Comparison of ENCODE assay signal across 7 cellular contexts in the genomic region with DNA sequence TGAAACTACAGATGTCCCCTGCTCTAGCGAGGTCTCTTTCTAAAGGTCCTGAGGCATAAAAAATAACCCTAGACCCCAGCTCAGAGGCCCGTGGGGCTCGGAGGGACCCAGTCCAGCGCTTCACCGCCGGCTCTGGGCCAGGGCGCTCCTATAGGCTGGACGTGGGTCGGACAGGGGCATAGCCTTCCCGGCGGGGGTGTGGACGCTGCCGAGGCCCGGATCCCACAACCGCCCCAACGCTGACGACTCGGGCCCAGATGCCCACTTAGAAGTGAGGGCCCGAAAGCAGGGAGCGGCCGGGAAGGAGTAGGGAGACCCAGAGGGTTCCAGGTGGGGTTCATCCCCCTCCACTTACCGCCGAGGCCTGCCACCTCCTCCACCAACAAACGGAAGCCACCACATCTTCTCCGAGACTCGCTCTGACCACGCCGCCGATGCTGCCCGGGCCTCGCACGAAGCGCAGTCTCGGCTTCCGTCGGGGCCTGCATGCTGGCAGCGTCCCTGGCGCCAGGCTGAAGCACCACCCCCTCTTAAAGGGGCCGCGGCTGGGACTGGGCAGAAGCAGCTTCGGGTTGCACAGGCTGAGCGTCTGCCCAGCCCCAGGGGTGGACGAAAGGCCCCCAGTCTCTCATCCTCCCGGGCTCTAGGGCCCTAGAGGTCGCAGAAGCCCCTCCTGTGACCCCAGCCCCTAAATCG.
DNase-seq lines count a peak whose midpoint lies in the region; ATAC-seq and TF ChIP-seq lines count a peak whose summit lies in the region.
"Not testable (repeated sequence)": the region's sequence is repeated elsewhere in the genome, so short reads cannot be mapped to it uniquely, and the experiment has no call there.

No MANE protein-coding gene starts in this region.

- H3K9me3 ChIP-seq in gastroesophageal sphincter: peaks cover 0 to 27% (median 4%) of the 10 kb centered on the region in 3 donors
- not testable (repeated sequence) for H3K9me3 ChIP-seq in right lobe of liver

- H3K27ac ChIP-seq in gastroesophageal sphincter, right lobe of liver: not testable (repeated sequence)

- H3K4me1 Mint-ChIP-seq in activated CD8-positive, alpha-beta T cell treated with anti-CD3 and anti-CD28 coated beads, Interleukin-2, amount 10 ng/mL, durations not matched to agents 7 days and 5 days (ENCODE audit: low read depth): not testable (repeated sequence)

- H3K36me3 ChIP-seq in gastroesophageal sphincter, right lobe of liver: not testable (repeated sequence)

- WGBS in gastroesophageal sphincter (ENCODE audit: low coverage in 1 of 2), 2 donors: 30% methylated on average over 2 of the region's 46 CpGs; no CpG with 5 or more reads in 1 of the 2 donors
- WGBS in right lobe of liver (ENCODE audit: insufficient coverage, low coverage, low lambda C conversion rate, missing lambda C conversion rate): 70% methylated on average over 26 of the region's 46 CpGs

- TF ChIP-seq CTCF in gastroesophageal sphincter (IDR thresholded peaks at IDR 0.05); right lobe of liver (IDR thresholded peaks at IDR 0.05): not testable (repeated sequence)

- H3K36me3 Mint-ChIP-seq in activated CD8-positive, alpha-beta T cell treated with anti-CD3 and anti-CD28 coated beads, Interleukin-2, amount 10 ng/mL, durations not matched to agents 7 days and 5 days (ENCODE audit: low read depth): peaks cover 10% of the 10 kb centered on the region

- H3K4me3 Mint-ChIP-seq in activated CD8-positive, alpha-beta T cell treated with anti-CD3 and anti-CD28 coated beads, Interleukin-2, amount 10 ng/mL, durations not matched to agents 7 days and 5 days: not testable (repeated sequence)

- H3K4me1 ChIP-seq in gastroesophageal sphincter, right lobe of liver: not testable (repeated sequence)

- peak; percentile 53 for DNase-seq in RPMI7951 (ENCODE audit: low read depth)
- not testable (repeated sequence) for DNase-seq in activated CD8-positive, alpha-beta T cell treated with anti-CD3 and anti-CD28 coated beads, Interleukin-2, amount 10 ng/mL, durations not matched to agents 7 days and 5 days; sciatic nerve (ENCODE audit: low spot score)
- peak in 1 of 3 donors; percentile 58 for DNase-seq in right lobe of liver

- H3K4me3 ChIP-seq in gastroesophageal sphincter, right lobe of liver: not testable (repeated sequence)

- not testable (repeated sequence) for TF ChIP-seq POLR2A in gastroesophageal sphincter (IDR thresholded peaks at IDR 0.05); right lobe of liver (IDR thresholded peaks at IDR 0.05)

- POLR2A ChIA-PET in activated CD8-positive, alpha-beta T cell treated with anti-CD3 and anti-CD28 coated beads, Interleukin-2, amount 10 ng/mL, durations not matched to agents 7 days and 5 days (lab: Charles Lee): not testable (repeated sequence)

- H3K27me3 ChIP-seq in gastroesophageal sphincter, right lobe of liver: not testable (repeated sequence)

- ATAC-seq in GM19025 (IDR thresholded peaks at IDR 0.05; ENCODE audit: low read depth, unreplicated experiment) (peak; percentile 47), HG03039 (IDR thresholded peaks at IDR 0.05; ENCODE audit: unreplicated experiment) (peak; percentile 31), gastroesophageal sphincter (peak; percentile 13), right lobe of liver (peak in 3 of 4 donors; percentile 23 to 39 (median 35)), sciatic nerve (peak; percentile 79)
- ATAC-seq in activated CD8-positive, alpha-beta T cell treated with anti-CD3 and anti-CD28 coated beads, Interleukin-2, amount 10 ng/mL, durations not matched to agents 7 days and 5 days: peak; percentile 63

- not testable (repeated sequence) for H3K27me3 Mint-ChIP-seq in activated CD8-positive, alpha-beta T cell treated with anti-CD3 and anti-CD28 coated beads, Interleukin-2, amount 10 ng/mL, durations not matched to agents 7 days and 5 days (ENCODE audit: low read depth)

- H3K9me3 Mint-ChIP-seq in activated CD8-positive, alpha-beta T cell treated with anti-CD3 and anti-CD28 coated beads, Interleukin-2, amount 10 ng/mL, durations not matched to agents 7 days and 5 days (ENCODE audit: insufficient read depth): peaks cover 48% of the 10 kb centered on the region

- TF ChIP-seq EP300 in gastroesophageal sphincter (IDR thresholded peaks at IDR 0.05): not testable (repeated sequence)

- CTCF ChIA-PET in activated CD8-positive, alpha-beta T cell treated with anti-CD3 and anti-CD28 coated beads, Interleukin-2, amount 10 ng/mL, durations not matched to agents 7 days and 5 days (lab: Charles Lee): not testable (repeated sequence)

- intact Hi-C loops in right lobe of liver (cut with DNase I); sciatic nerve (cut with DNase I): not testable (repeated sequence)

- not testable (repeated sequence) for H3K27ac Mint-ChIP-seq in activated CD8-positive, alpha-beta T cell treated with anti-CD3 and anti-CD28 coated beads, Interleukin-2, amount 10 ng/mL, durations not matched to agents 7 days and 5 days

Comparison
In these comparisons a context has a peak if more than half of its experiments do, and no peak if none do; other contexts are left out.
1. ATAC-seq: peak in every context shown above with its lines; median percentile 79 in sciatic nerve; 63 in activated CD8-positive, alpha-beta T cell treated with anti-CD3 and anti-CD28 coated beads, Interleukin-2, amount 10 ng/mL, durations not matched to agents 7 days and 5 days; 47 in GM19025; 35 in right lobe of liver; 31 in HG03039; 13 in gastroesophageal sphincter.